ENCODE assay signal across 8 cellular contexts in genomic region chr15:72117448-72117697, GRCh38. TPM values are rescaled to one million over a fixed set of nuclear protein-coding genes. Genes with fewer than 3 reads are reported as not detected.
DNase-seq lines count a peak whose midpoint lies in the region; FAIRE-seq and TF ChIP-seq lines count a peak whose summit lies in the region.

No MANE protein-coding gene starts in this region.

- no peaks in the 10 kb centered on the region for H3K27me3 ChIP-seq in liver (ENCODE audit: control insufficient read depth in 4 of 4, insufficient read depth in 4 of 4, low read length in 3 of 4)

- H3K36me3 ChIP-seq in liver (ENCODE audit: control insufficient read depth in 4 of 4, insufficient read depth in 3 of 4, low read depth in 1 of 4, low read length in 3 of 4) = no peaks in the 10 kb centered on the region

- DNase-seq in GM03348 (ENCODE audit: low spot score) (peak; percentile 92), H54 (ENCODE audit: insufficient read length, low spot score) (peak; percentile 47), Kasumi-1 (lab: John Stamatoyannopoulos, UW) (peak; percentile 74 to 78), chondrocyte (ENCODE audit: low spot score) (peak; percentile 93), NCI-H510A (lab: John Stamatoyannopoulos, UW) (no peak)
- DNase-seq in activated CD4-positive, alpha-beta T cell treated with anti-CD3 and anti-CD28 coated beads for 1 hour = peak; percentile 32
- peak; percentile 31 to 50 (median 34) for DNase-seq in stimulated activated CD4-positive, alpha-beta T cell treated with anti-CD3 and anti-CD28 coated beads, TNF-alpha, amount 100 ng/mL, for 4 hours (ENCODE audit: low read depth in 3 of 3)

- TF ChIP-seq CTCF in chondrocyte (IDR thresholded peaks at IDR 0.05) (no peak), liver (IDR thresholded peaks at IDR 0.05; ENCODE audit: low read depth, low read length, missing input control) (no peak)

- TF ChIP-seq POLR2A in H54 (IDR thresholded peaks at IDR 0.05; ENCODE audit: low read depth, low read length) = no peak; the same call in 1 of the 2 replicates

- WGBS in liver = under 1% methylated on average over 27 of the region's 27 CpGs

- no peaks in the 10 kb centered on the region for H3K36me3 Mint-ChIP-seq in chondrocyte (ENCODE audit: low read depth)

- no peaks in the 10 kb centered on the region for H3K27me3 Mint-ChIP-seq in chondrocyte (ENCODE audit: low read depth)

- H3K27ac Mint-ChIP-seq in chondrocyte (ENCODE audit: unreplicated experiment) = peak overlapping the region; percentile 99

- peak overlapping the region; percentile 70 to 99 (median 95) for H3K4me3 ChIP-seq in liver (ENCODE audit: low read depth in 1 of 3, low read length in 3 of 3)

- peaks cover 46% of the 10 kb centered on the region for H3K4me1 Mint-ChIP-seq in chondrocyte (ENCODE audit: low read depth)

- H3K9me3 Mint-ChIP-seq in chondrocyte (ENCODE audit: low read depth) = no peaks in the 10 kb centered on the region

- H3K4me1 ChIP-seq in liver (ENCODE audit: control insufficient read depth in 4 of 4, insufficient read depth in 4 of 4, low read length in 3 of 4) = peaks cover 0 to 24% (median 17%) of the 10 kb centered on the region in 4 donors

- H3K9ac ChIP-seq in liver (ENCODE audit: low read depth in 1 of 2, low read length in 2 of 2) = peak overlapping the region in 1 of 2 donors; percentile 74

- no peaks in the 10 kb centered on the region for H3K9me3 ChIP-seq in liver (ENCODE audit: control insufficient read depth in 4 of 4, low read length in 3 of 4)

- peak overlapping the region; percentile 96 for H3K4me3 Mint-ChIP-seq in chondrocyte (ENCODE audit: unreplicated experiment)

- TF ChIP-seq RAD21 in liver (IDR thresholded peaks at IDR 0.05) = no peak

- peak overlapping the region; percentile 95 to 98 for H3K27ac ChIP-seq in liver (ENCODE audit: low read depth in 1 of 2, low read length in 2 of 2)

- no peak for FAIRE-seq in H54 (lab: Jason Lieb, UNC)

TF ChIP-seq in liver, 16 proteins besides CTCF, POLR2A, EP300 and RAD21:
- TF ChIP-seq RXRA (IDR thresholded peaks at IDR 0.05) (no peak), HNF4A (conservative IDR thresholded peaks at IDR 0.05) (no peak), ZBTB33 (IDR thresholded peaks at IDR 0.05) (no peak), FOXA1 (IDR thresholded peaks at IDR 0.05) (no peak), YY1 (IDR thresholded peaks at IDR 0.05) (no peak), REST (IDR thresholded peaks at IDR 0.05) (no peak), FOXA2 (IDR thresholded peaks at IDR 0.05) (no peak), TAF1 (conservative IDR thresholded peaks at IDR 0.05) (no peak), ATF3 (IDR thresholded peaks at IDR 0.05) (no peak), NR2F2 (IDR thresholded peaks at IDR 0.05) (no peak), GABPA (IDR thresholded peaks at IDR 0.05 in 1 of 2, conservative IDR thresholded peaks at IDR 0.05 in 1 of 2) (no peak), JUND (IDR thresholded peaks at IDR 0.05) (no peak), SP1 (IDR thresholded peaks at IDR 0.05) (no peak), HNF4G (IDR thresholded peaks at IDR 0.05) (no peak), MAX (IDR thresholded peaks at IDR 0.05) (no peak), EGR1 (IDR thresholded peaks at IDR 0.05; ENCODE audit: low read depth in 2 of 2) (no peak)
TF ChIP-seq in liver: peak in this region for 0.

RNA-seq across cellular contexts. Expression of gene MYO9A, which starts 0.6 kb away (rescaled TPM):
- 41.8 to 46.0 TPM (median 42.0 TPM) in 3 replicates for total RNA-seq in chondrocyte
- total RNA-seq in liver = 10 to 100 TPM; 12.0 to 14.9 TPM
- 1 to 10 TPM; 1.4 to 4.7 TPM for polyA plus RNA-seq in liver

RNA-seq across cellular contexts. Expression of gene SENP8, which starts 0.8 kb away (rescaled TPM):
- total RNA-seq in chondrocyte = 2.9 to 4.0 TPM (median 3.0 TPM) in 3 replicates
- 1 to 10 TPM in 1 of 2 donors, under 1 TPM in 1; 0.67 to 1.0 TPM for total RNA-seq in liver
- polyA plus RNA-seq in liver = 1 to 10 TPM in 1 of 2 donors, under 1 TPM in 1; 0.74 to 1.0 TPM
